ENCODE assay signal across 7 cellular contexts in genomic region chr15:30080816-30081215, GRCh38. TPM values are rescaled to one million over a fixed set of nuclear protein-coding genes. Genes with fewer than 3 reads are reported as not detected.
"Had no signal": no experiment of that assay in that cellular context is flagged by ENCODE, and none has a peak within 500 bp of the region (broad histone marks: within the 10 kb centered on the region; RNA-seq: fewer than 3 reads in every experiment).

No MANE protein-coding gene starts in this region.

RNA-seq across cellular contexts. Expression of gene GOLGA8J, which starts 1.9 kb away (rescaled TPM):
- total RNA-seq: esophagus squamous epithelium, mammary epithelial cell, mononuclear cell, vagina had no signal

RNA-seq across cellular contexts. Expression of gene GOLGA8T, which starts 54.0 kb away (rescaled TPM):
- total RNA-seq: esophagus squamous epithelium; hepatocyte; mammary epithelial cell; mononuclear cell; naive thymus-derived CD8-positive, alpha-beta T cell; tibial nerve had no signal
